ENCODE assay signal across 13 cellular contexts in genomic region chr1:52574594-52574993, GRCh38. TPM values are rescaled to one million over a fixed set of nuclear protein-coding genes. Genes with fewer than 3 reads are reported as not detected.
DNase-seq lines count a peak whose midpoint lies in the region; ATAC-seq and TF ChIP-seq lines count a peak whose summit lies in the region.
"Had no signal": no experiment of that assay in that cellular context is flagged by ENCODE, and none has a peak within 500 bp of the region (broad histone marks: within the 10 kb centered on the region; RNA-seq: fewer than 3 reads in every experiment).

No MANE protein-coding gene starts in this region.

- no peak for ATAC-seq in HG02970 (IDR thresholded peaks at IDR 0.05; ENCODE audit: low FRiP score, unreplicated experiment)
- ATAC-seq in GM18870 (IDR thresholded peaks at IDR 0.05; ENCODE audit: unreplicated experiment): no peak
- ATAC-seq in GM21737 (IDR thresholded peaks at IDR 0.05; ENCODE audit: unreplicated experiment): no peak
- ATAC-seq in HG03039 (IDR thresholded peaks at IDR 0.05; ENCODE audit: unreplicated experiment): no peak

- H3K9me3 Mint-ChIP-seq in glutamatergic neuron (ENCODE audit: unreplicated experiment): no peaks in the 10 kb centered on the region

- H3K9me3 ChIP-seq in adrenal gland (replicated peaks in 1 of 3): no peaks in the 10 kb centered on the region
- H3K9me3 ChIP-seq: right atrium auricular region had no signal

- no peak for TF ChIP-seq POLR2A in adrenal gland (IDR thresholded peaks at IDR 0.05)

- peaks cover 8% of the 10 kb centered on the region for H3K36me3 Mint-ChIP-seq in glutamatergic neuron (ENCODE audit: unreplicated experiment)

- no peak overlapping the region for H3K4me3 Mint-ChIP-seq in glutamatergic neuron (ENCODE audit: unreplicated experiment)

- no peaks in the 10 kb centered on the region for H3K4me1 Mint-ChIP-seq in glutamatergic neuron (ENCODE audit: low read depth, unreplicated experiment)

- intact Hi-C loops in adrenal gland (cut with DNase I): no loop called here

- peak overlapping the region in 2 of 5 donors; percentile 2 to 42 for H3K27ac ChIP-seq in adrenal gland
- H3K27ac ChIP-seq: dorsolateral prefrontal cortex, HL-60, right atrium auricular region had no signal

- H3K27me3 ChIP-seq in adrenal gland: no peaks in the 10 kb centered on the region
- H3K27me3 ChIP-seq: dorsolateral prefrontal cortex, right atrium auricular region had no signal

- H3K27ac Mint-ChIP-seq in glutamatergic neuron (ENCODE audit: unreplicated experiment): peak overlapping the region; percentile 59

- peak; percentile 93 for DNase-seq in AG08395 (ENCODE audit: low spot score)
- peak; percentile 74 for DNase-seq in LHCN-M2 (ENCODE audit: low read depth)
- peak in 6 of 7 donors; percentile 27 to 60 (median 44) for DNase-seq in adrenal gland
- DNase-seq in glutamatergic neuron: no peak
- DNase-seq: activated CD8-positive, alpha-beta memory T cell treated with anti-CD3 and anti-CD28 coated beads, Interleukin-2, amount 50 U/mL, for 48 hours; dorsolateral prefrontal cortex; NCI-H2107 had no signal

- H3K36me3 ChIP-seq in adrenal gland (replicated peaks in 1 of 2): no peaks in the 10 kb centered on the region
- H3K36me3 ChIP-seq: right atrium auricular region had no signal

- no peak overlapping the region for H3K4me3 ChIP-seq in adrenal gland
- H3K4me3 ChIP-seq: dorsolateral prefrontal cortex, right atrium auricular region had no signal

- H3K27me3 Mint-ChIP-seq in glutamatergic neuron (ENCODE audit: unreplicated experiment): peaks cover 3% of the 10 kb centered on the region

- TF ChIP-seq CTCF in adrenal gland (IDR thresholded peaks at IDR 0.05) (no peak), glutamatergic neuron (IDR thresholded peaks at IDR 0.05; ENCODE audit: partially characterized antibody, unreplicated experiment) (no peak)

- H3K4me1 ChIP-seq in adrenal gland (replicated peaks in 1 of 2): no peaks in the 10 kb centered on the region
- H3K4me1 ChIP-seq: right atrium auricular region had no signal

- WGBS in adrenal gland, 4 donors: 45 to 63% (median 48%) methylated on average over 2 of the region's 2 CpGs

RNA-seq across cellular contexts. Expression of gene TUT4, which starts 21.7 kb away (rescaled TPM):
- total RNA-seq in LHCN-M2 (2014; rRNA removed): 23.1 and 28.4 TPM in 2 replicates
- polyA plus RNA-seq in LHCN-M2 (2012): 10.2 TPM
- 10 to 100 TPM; 35.2 to 80.9 (median 67.4) TPM for total RNA-seq in adrenal gland
- 10 to 100 TPM; 29.7 to 74.6 (median 53.3) TPM for polyA plus RNA-seq in adrenal gland
- total RNA-seq in glutamatergic neuron (ENCODE audit: unreplicated experiment): 70.8 TPM

RNA-seq across cellular contexts. Expression of gene GPX7, which starts 27.6 kb away (rescaled TPM):
- 32.4 and 36.3 TPM in 2 replicates for total RNA-seq in LHCN-M2 (2014; rRNA removed)
- 31.5 TPM for polyA plus RNA-seq in LHCN-M2 (2012)
- 10 to 100 TPM in 7 of 8 donors, 1 to 10 TPM in 1; 4.2 to 29.5 (median 15.9) TPM for total RNA-seq in adrenal gland
- 10 to 100 TPM in 2 of 3 donors, 1 to 10 TPM in 1; 8.9 to 15.6 (median 15.5) TPM for polyA plus RNA-seq in adrenal gland
- total RNA-seq in glutamatergic neuron (ENCODE audit: unreplicated experiment): 3.5 TPM

RNA-seq across cellular contexts. Expression of gene SHISAL2A, which starts 58.4 kb away (rescaled TPM):
- total RNA-seq in LHCN-M2 (2014; rRNA removed): not detected in 2 replicates
- not detected for polyA plus RNA-seq in LHCN-M2 (2012)
- under 1 TPM in 5 of 8 donors, not detected in 3; 0.40 to 0.79 (median 0.55) TPM for total RNA-seq in adrenal gland
- polyA plus RNA-seq in adrenal gland: 1 to 10 TPM in 1 of 3 donors, under 1 TPM in 2; 0.20 to 1.9 (median 0.57) TPM
- total RNA-seq in glutamatergic neuron (ENCODE audit: unreplicated experiment): not detected
- total RNA-seq: right atrium auricular region had no signal
